8 cellular contexts compared by ENCODE assay signal in genomic region chr2:169734172-169734847, GRCh38. TPM values are rescaled to one million over a fixed set of nuclear protein-coding genes. Genes with fewer than 3 reads are reported as not detected.
DNase-seq lines count a peak whose midpoint lies in the region; ATAC-seq and TF ChIP-seq lines count a peak whose summit lies in the region.

No MANE protein-coding gene starts in this region.

- no peaks in the 10 kb centered on the region for H3K9me3 ChIP-seq in muscle layer of duodenum (ENCODE audit: control insufficient read depth in 1 of 2, low read length in 2 of 2)

- no peaks in the 10 kb centered on the region for H3K36me3 ChIP-seq in muscle layer of duodenum (ENCODE audit: control insufficient read depth in 1 of 2, insufficient read depth in 2 of 2, low read length in 2 of 2)

- no peaks in the 10 kb centered on the region for H3K9me3 Mint-ChIP-seq in endothelial cell (ENCODE audit: unreplicated experiment)

- ATAC-seq in GM19455 (IDR thresholded peaks at IDR 0.05; ENCODE audit: unreplicated experiment): peak; percentile 51
- peak; percentile 23 for ATAC-seq in HG03469 (IDR thresholded peaks at IDR 0.05; ENCODE audit: unreplicated experiment)

- intact Hi-C loops in posterior vena cava (cut with DNase I): no loop called here

- TF ChIP-seq CTCF in endothelial cell (IDR thresholded peaks at IDR 0.05; ENCODE audit: unreplicated experiment): no peak

- peak overlapping the region; percentile 81 to 84 for H3K4me3 ChIP-seq in muscle layer of duodenum (ENCODE audit: low read depth in 1 of 2, low read length in 2 of 2)

- peaks cover 4% of the 10 kb centered on the region for H3K36me3 Mint-ChIP-seq in endothelial cell (ENCODE audit: low read depth, unreplicated experiment)

- H3K4me1 ChIP-seq in muscle layer of duodenum (ENCODE audit: control insufficient read depth in 1 of 2, insufficient read depth in 2 of 2, low read length in 2 of 2): peaks cover 0 to 8% of the 10 kb centered on the region in 2 donors

- peak overlapping the region; percentile 18 for H3K27ac Mint-ChIP-seq in endothelial cell (ENCODE audit: unreplicated experiment)

- no peak overlapping the region for H3K27ac ChIP-seq in muscle layer of duodenum (ENCODE audit: low read length)

- peaks cover 21% of the 10 kb centered on the region for H3K4me1 Mint-ChIP-seq in endothelial cell (ENCODE audit: unreplicated experiment)

- DNase-seq in EL (peak; percentile 20), SW480 (ENCODE audit: low spot score) (peak; percentile 18), endothelial cell (ENCODE audit: low spot score) (peak; percentile 55), posterior vena cava (ENCODE audit: low spot score) (no peak), NCI-H187 (lab: John Stamatoyannopoulos, UW) (no peak)

- no peaks in the 10 kb centered on the region for H3K27me3 ChIP-seq in muscle layer of duodenum (ENCODE audit: low read depth, low read length)

- H3K4me3 Mint-ChIP-seq in endothelial cell (ENCODE audit: unreplicated experiment): peak overlapping the region; percentile 94

- H3K27me3 Mint-ChIP-seq in endothelial cell (ENCODE audit: unreplicated experiment): peaks cover 6% of the 10 kb centered on the region

RNA-seq across cellular contexts. Expression of gene KLHL23, which starts 0.7 kb away (rescaled TPM):
- total RNA-seq in endothelial cell (ENCODE audit: unreplicated experiment) (22.1 TPM), posterior vena cava (10 to 100 TPM; 18.6 to 22.6 TPM)

RNA-seq across cellular contexts. Expression of gene PHOSPHO2, which starts 40.0 kb away (rescaled TPM):
- total RNA-seq in endothelial cell (ENCODE audit: unreplicated experiment): 10.5 TPM
- 1 to 10 TPM; 3.8 to 6.0 TPM for total RNA-seq in posterior vena cava

RNA-seq across cellular contexts. Expression of gene CFAP210, which starts 40.1 kb away (rescaled TPM):
- total RNA-seq in endothelial cell (ENCODE audit: unreplicated experiment) (0.41 TPM), posterior vena cava (not detected)

Comparison
In these comparisons a context has a peak if more than half of its experiments do, and no peak if none do; other contexts are left out.
1. DNase-seq: peak in EL (single experiment), SW480 (single experiment) and endothelial cell (single experiment); none in posterior vena cava (single experiment) and NCI-H187 (0 of 2).